In genomic region chr2:46181306-46181705, GRCh38 we compare ENCODE assay signal across 26 cellular contexts.
"Had no signal": no experiment of that assay in that cellular context is flagged by ENCODE, and none has a peak within 500 bp of the region (broad histone marks: within the 10 kb centered on the region; RNA-seq: fewer than 3 reads in every experiment).

No MANE protein-coding gene starts in this region.

- FAIRE-seq: astrocyte, TTC549 had no signal

- H3K4me1 ChIP-seq: Peyer's patch had no signal

- H3K27me3 Mint-ChIP-seq: activated B cell treated with CpG ODN at 0.5 μM for 24 hours; activated CD4-positive, alpha-beta memory T cell treated with anti-CD3 and anti-CD28 coated beads for 36 hours; activated CD4-positive, alpha-beta T cell treated with anti-CD3 and anti-CD28 coated beads, Interleukin-2, amount 10 ng/mL, durations not matched to agents 24 days and 14 days; activated naive CD8-positive, alpha-beta T cell treated with anti-CD3 and anti-CD28 coated beads, Interleukin-2, amount 50 U/mL, for 24 hours; brain; T-helper 17 cell had no signal

- H3K9me3 Mint-ChIP-seq: activated B cell treated with CpG ODN at 0.5 μM for 24 hours; activated CD4-positive, alpha-beta memory T cell treated with anti-CD3 and anti-CD28 coated beads for 36 hours; activated CD4-positive, alpha-beta T cell treated with anti-CD3 and anti-CD28 coated beads, Interleukin-2, amount 10 ng/mL, durations not matched to agents 24 days and 14 days; activated naive CD4-positive, alpha-beta T cell treated with anti-CD3 and anti-CD28 coated beads, Interleukin-2, amount 50 U/mL, for 72 hours; activated naive CD8-positive, alpha-beta T cell treated with anti-CD3 and anti-CD28 coated beads, Interleukin-2, amount 50 U/mL, for 24 hours; activated T-cell treated with anti-CD3 and anti-CD28 coated beads, Interleukin-2, amount 50 U/mL, for 72 hours had no signal

- H3K4me1 Mint-ChIP-seq: activated B cell treated with CpG ODN at 0.5 μM for 24 hours had no signal

- H3K9me3 ChIP-seq: MG63, Peyer's patch had no signal

- H3K4me3 Mint-ChIP-seq: activated B cell treated with CpG ODN at 0.5 μM for 24 hours; activated CD4-positive, alpha-beta memory T cell treated with anti-CD3 and anti-CD28 coated beads for 36 hours; activated CD4-positive, alpha-beta T cell treated with anti-CD3 and anti-CD28 coated beads, Interleukin-2, amount 10 ng/mL, durations not matched to agents 24 days and 14 days; activated naive CD8-positive, alpha-beta T cell treated with anti-CD3 and anti-CD28 coated beads, Interleukin-2, amount 50 U/mL, for 24 hours; activated T-cell treated with anti-CD3 and anti-CD28 coated beads, Interleukin-2, amount 50 U/mL, for 72 hours; brain; T-helper 17 cell had no signal

- H3K27ac ChIP-seq: cardiac muscle cell, Peyer's patch, RWPE1 had no signal

- H3K36me3 ChIP-seq: cardiac muscle cell had no signal

- H3K36me3 Mint-ChIP-seq: activated CD4-positive, alpha-beta memory T cell treated with anti-CD3 and anti-CD28 coated beads for 36 hours; activated naive CD4-positive, alpha-beta T cell treated with anti-CD3 and anti-CD28 coated beads, Interleukin-2, amount 50 U/mL, for 72 hours had no signal

- H3K27me3 ChIP-seq: cardiac muscle cell, MG63, Peyer's patch had no signal

- DNase-seq: activated B cell treated with CpG ODN at 0.5 μM for 24 hours; activated CD4-positive, alpha-beta memory T cell treated with anti-CD3 and anti-CD28 coated beads for 36 hours; activated CD4-positive, alpha-beta T cell treated with anti-CD3 and anti-CD28 coated beads for 1 hour; activated CD4-positive, alpha-beta T cell treated with anti-CD3 and anti-CD28 coated beads, Interleukin-2, amount 10 ng/mL, durations not matched to agents 24 days and 14 days; activated CD8-positive, alpha-beta memory T cell treated with anti-CD3 and anti-CD28 coated beads for 24 hours; activated naive CD4-positive, alpha-beta T cell treated with Interleukin-2 at 50 U/mL for 16 hours; activated naive CD8-positive, alpha-beta T cell treated with anti-CD3 and anti-CD28 coated beads, Interleukin-2, amount 50 U/mL, for 24 hours; activated T-cell treated with anti-CD3 and anti-CD28 coated beads, Interleukin-2, amount 50 U/mL, for 72 hours; amygdala; MG63; MV-4-11; NCI-H1092 treated with DMSO at 0.1 percent for 48 hours; NCI-H1436; NCI-H1694 treated with DMSO at 0.1 percent for 48 hours; NCI-H2029 treated with DMSO at 0.1 percent for 48 hours; NCI-H510A treated with DMSO at 0.1 percent for 48 hours; SHP77 treated with DMSO at 0.1 percent for 48 hours; T-helper 17 cell; T-helper 9 cell had no signal

- H3K4me3 ChIP-seq: cardiac muscle cell, MG63, Peyer's patch had no signal

- H3K27ac Mint-ChIP-seq: activated B cell treated with CpG ODN at 0.5 μM for 24 hours; activated CD4-positive, alpha-beta memory T cell treated with anti-CD3 and anti-CD28 coated beads for 36 hours; activated CD4-positive, alpha-beta T cell treated with anti-CD3 and anti-CD28 coated beads, Interleukin-2, amount 10 ng/mL, durations not matched to agents 24 days and 14 days; activated naive CD8-positive, alpha-beta T cell treated with anti-CD3 and anti-CD28 coated beads, Interleukin-2, amount 50 U/mL, for 24 hours; activated T-cell treated with anti-CD3 and anti-CD28 coated beads, Interleukin-2, amount 50 U/mL, for 72 hours; T-helper 17 cell had no signal

- ATAC-seq: activated naive CD4-positive, alpha-beta T cell treated with anti-CD3 and anti-CD28 coated beads, Interleukin-2, amount 50 U/mL, for 72 hours; activated naive CD8-positive, alpha-beta T cell treated with anti-CD3 and anti-CD28 coated beads, Interleukin-2, amount 50 U/mL, for 24 hours; activated T-cell treated with anti-CD3 and anti-CD28 coated beads, Interleukin-2, amount 50 U/mL, for 72 hours; T-helper 17 cell had no signal
